21 cellular contexts compared by ENCODE assay signal in genomic region chr6:30152910-30153309, GRCh38. TPM values are rescaled to one million over a fixed set of nuclear protein-coding genes. Genes with fewer than 3 reads are reported as not detected.
"Had no signal": no experiment of that assay in that cellular context is flagged by ENCODE, and none has a peak within 500 bp of the region (broad histone marks: within the 10 kb centered on the region; RNA-seq: fewer than 3 reads in every experiment).

No MANE protein-coding gene starts in this region.

- H3K9me3 ChIP-seq: SK-N-SH had no signal

- H3K27ac ChIP-seq: HL-60 had no signal

- DNase-seq: KBM-7, MM.1S, NCI-H1092 treated with DMSO at 0.1 percent for 48 hours, NCI-H1436, NCI-H187, NCI-H2029, NCI-H2081 treated with DMSO at 0.1 percent for 48 hours, NCI-H2171, NCI-H226, NCI-H446, NCI-H510A, NCI-H524 treated with DMSO at 0.1 percent for 48 hours, NCI-H69, NCI-H774, RPMI8226, SHP77, SK-N-SH, SW 1271 had no signal

RNA-seq across cellular contexts. Expression of gene TRIM10, which starts 8.1 kb away (rescaled TPM):
- total RNA-seq: M059J, SK-MEL-5 had no signal

RNA-seq across cellular contexts. Expression of gene TRIM15, which starts 10.4 kb away (rescaled TPM):
- total RNA-seq: M059J, SK-MEL-5 had no signal

RNA-seq across cellular contexts. Expression of gene TRIM40, which starts 17.0 kb away (rescaled TPM):
- total RNA-seq: M059J, SK-MEL-5 had no signal

RNA-seq across cellular contexts. Expression of gene TRIM31, which starts 40.0 kb away (rescaled TPM):
- total RNA-seq: M059J, SK-MEL-5 had no signal
